ENCODE assay signal across 24 cellular contexts in the genomic region with DNA sequence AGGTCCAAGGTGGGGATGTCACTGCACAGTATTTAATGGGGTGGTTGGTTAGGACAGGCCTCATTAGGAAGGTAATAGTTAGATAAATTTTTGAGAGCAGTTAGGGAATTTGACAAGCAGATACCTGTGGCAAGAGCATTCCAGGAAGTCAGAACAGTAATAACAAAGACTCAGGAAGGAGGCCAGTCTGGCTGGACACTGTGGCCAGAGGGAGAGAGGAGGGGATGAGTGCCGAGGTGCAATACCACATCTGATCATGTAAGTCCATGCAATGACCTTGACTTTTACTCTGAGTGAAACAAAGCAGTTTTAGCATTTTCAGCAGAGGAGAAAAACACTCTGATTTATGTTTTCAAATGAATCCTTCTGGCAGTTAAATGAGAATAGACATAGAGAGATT.
"Had no signal": no experiment of that assay in that cellular context is flagged by ENCODE, and none has a peak within 500 bp of the region (broad histone marks: within the 10 kb centered on the region; RNA-seq: fewer than 3 reads in every experiment).

No MANE protein-coding gene starts in this region.

- H3K4me1 ChIP-seq: heart right ventricle, left ventricle myocardium inferior, right atrium auricular region, stomach, testis, tibial artery, upper lobe of right lung had no signal

- H3K36me3 ChIP-seq: heart right ventricle, left ventricle myocardium inferior, ovary, right atrium auricular region, right lobe of liver, stomach, tibial artery, upper lobe of right lung had no signal

- H3K79me2 ChIP-seq: hepatocyte had no signal

- H3K9me3 ChIP-seq: heart right ventricle, left ventricle myocardium inferior, mucosa of descending colon, ovary, right atrium auricular region, right lobe of liver, stomach, testis, tibial artery, upper lobe of right lung had no signal

- ATAC-seq: heart right ventricle; mucosa of descending colon; naive thymus-derived CD4-positive, alpha-beta T cell; natural killer cell treated with Interleukin-12 subunit alpha and Interleukin-12 subunit beta and Interleukin-15 and Interleukin-18, amount 100 ng/mL, for 72 hours; stimulated activated naive B cell treated with anti-CD40 and anti-IgM and Interleukin-4, amounts not matched to agents 10 μg/mL and 1 μg/mL and 100 μg/mL, for 72 hours; stimulated activated naive CD8-positive, alpha-beta T cell treated with anti-CD3 and anti-CD28 coated beads, Interleukin-15, Interleukin-2, amounts not matched to agents 100 U/mL and 50 U/mL, for 24 hours; upper lobe of right lung had no signal

- H3K4me2 ChIP-seq: hepatocyte, smooth muscle cell had no signal

- DNase-seq: heart right ventricle; kidney; left ventricle myocardium inferior; midbrain; mucosa of descending colon; naive thymus-derived CD4-positive, alpha-beta T cell; ovary; right lobe of liver; stimulated activated CD4-positive, alpha-beta T cell treated with anti-CD3 and anti-CD28 coated beads, Interleukin-1b, Interleukin-23, amount 100 ng/mL, for 48 hours; stimulated activated CD4-positive, alpha-beta T cell treated with anti-CD3 and anti-CD28 coated beads, Interleukin-2, amount 100 ng/mL, for 48 hours; stimulated activated CD4-positive, alpha-beta T cell treated with anti-CD3 and anti-CD28 coated beads, Interleukin-4, amount 100 ng/mL, for 4 hours; stimulated activated naive B cell treated with anti-CD40 and anti-IgM and Interleukin-4, amounts not matched to agents 10 μg/mL and 1 μg/mL and 100 μg/mL, for 72 hours; stimulated activated naive CD8-positive, alpha-beta T cell treated with anti-CD3 and anti-CD28 coated beads, Interleukin-15, Interleukin-2, amounts not matched to agents 100 U/mL and 50 U/mL, for 24 hours; stomach; testis; tibial artery; trophoblast cell; upper lobe of right lung had no signal

- H2AFZ ChIP-seq: hepatocyte had no signal

- FAIRE-seq: kidney, urothelium cell line had no signal

- H3K27ac ChIP-seq: heart right ventricle, hepatocyte, left ventricle myocardium inferior, ovary, right atrium auricular region, right lobe of liver, stomach, testis, tibial artery, upper lobe of right lung had no signal

- H3K4me3 ChIP-seq: heart right ventricle, hepatocyte, left ventricle myocardium inferior, lung, mucosa of descending colon, ovary, right atrium auricular region, right lobe of liver, smooth muscle cell, stomach, testis, tibial artery, upper lobe of right lung had no signal

- H3K27me3 ChIP-seq: heart right ventricle, hepatocyte, ovary, right atrium auricular region, right lobe of liver, stomach, testis, tibial artery, upper lobe of right lung had no signal
